In genomic region chr6:43909474-43910148, GRCh38 we compare ENCODE assay signal across 1 cellular context.
TF ChIP-seq lines count a peak whose summit lies in the region.

No MANE protein-coding gene starts in this region.

TF ChIP-seq in K562, 482 proteins besides CTCF, POLR2A, EP300 and RAD21 (continued from another document and continues in another):
- peak; percentile 88; the same call in 1 of the 2 replicates for TF ChIP-seq ARID3B (CRISPR knock-in tag; IDR thresholded peaks at IDR 0.05; ENCODE audit: borderline replicate concordance)
- no peak for TF ChIP-seq SMARCE1 (IDR thresholded peaks at IDR 0.05)
- TF ChIP-seq AFF4 (CRISPR knock-in tag; IDR thresholded peaks at IDR 0.05) = no peak
- TF ChIP-seq HDAC8 (tag; IDR thresholded peaks at IDR 0.05) = 0 out of 2 replicates have a peak, but pooled peaks have one; percentile 56
- no peak for TF ChIP-seq CBX1 (IDR thresholded peaks at IDR 0.05; ENCODE audit: low read depth)
- TF ChIP-seq SLC30A9 (CRISPR knock-in tag; IDR thresholded peaks at IDR 0.05) = no peak
- TF ChIP-seq ZNF175 (CRISPR knock-in tag; IDR thresholded peaks at IDR 0.05; ENCODE audit: low read depth) = no peak
- no peak for TF ChIP-seq LEF1 (IDR thresholded peaks at IDR 0.05)
- no peak for TF ChIP-seq ZNF77 (CRISPR knock-in tag; IDR thresholded peaks at IDR 0.05)
- TF ChIP-seq ZNF431 (CRISPR knock-in tag; IDR thresholded peaks at IDR 0.05) = no peak
- TF ChIP-seq ZBED1 (IDR thresholded peaks at IDR 0.05) = no peak
- no peak for TF ChIP-seq ZBTB1 (CRISPR knock-in tag; IDR thresholded peaks at IDR 0.05; ENCODE audit: borderline replicate concordance, low read depth)
- TF ChIP-seq NFYB (IDR thresholded peaks at IDR 0.05; ENCODE audit: extremely low read depth, insufficient read length) = no peak
- no peak for TF ChIP-seq SPI1 (IDR thresholded peaks at IDR 0.05; ENCODE audit: borderline replicate concordance, low read depth, low read length)
- no peak for TF ChIP-seq TCF7L2 (IDR thresholded peaks at IDR 0.05; ENCODE audit: low read depth, low read length)
- no peak for TF ChIP-seq SOX6 (IDR thresholded peaks at IDR 0.05)
- TF ChIP-seq TEAD4 (IDR thresholded peaks at IDR 0.05; ENCODE audit: low read length) = no peak
- TF ChIP-seq TEAD4 (CRISPR knock-in tag; IDR thresholded peaks at IDR 0.05; ENCODE audit: borderline replicate concordance) = no peak
- TF ChIP-seq C11orf30 (IDR thresholded peaks at IDR 0.05; ENCODE audit: low read depth) = no peak
- TF ChIP-seq USF1 (CRISPR knock-in tag; IDR thresholded peaks at IDR 0.05) = peak; percentile 49
- TF ChIP-seq ZNF217 (CRISPR knock-in tag; IDR thresholded peaks at IDR 0.05) = no peak
- TF ChIP-seq, protein P1, sequence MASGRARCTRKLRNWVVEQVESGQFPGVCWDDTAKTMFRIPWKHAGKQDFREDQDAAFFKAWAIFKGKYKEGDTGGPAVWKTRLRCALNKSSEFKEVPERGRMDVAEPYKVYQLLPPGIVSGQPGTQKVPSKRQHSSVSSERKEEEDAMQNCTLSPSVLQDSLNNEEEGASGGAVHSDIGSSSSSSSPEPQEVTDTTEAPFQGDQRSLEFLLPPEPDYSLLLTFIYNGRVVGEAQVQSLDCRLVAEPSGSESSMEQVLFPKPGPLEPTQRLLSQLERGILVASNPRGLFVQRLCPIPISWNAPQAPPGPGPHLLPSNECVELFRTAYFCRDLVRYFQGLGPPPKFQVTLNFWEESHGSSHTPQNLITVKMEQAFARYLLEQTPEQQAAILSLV (tag; IDR thresholded peaks at IDR 0.05) = no peak
- no peak; the same call in none of the 2 replicates for TF ChIP-seq HMG20A (CRISPR knock-in tag; conservative IDR thresholded peaks at IDR 0.05)
- no peak for TF ChIP-seq PRDM10 (IDR thresholded peaks at IDR 0.05; ENCODE audit: partially characterized antibody)
- TF ChIP-seq CSDE1 (IDR thresholded peaks at IDR 0.05) = no peak
- TF ChIP-seq PTTG1 (tag; IDR thresholded peaks at IDR 0.05; ENCODE audit: low read depth) = no peak
- TF ChIP-seq ATF7 (IDR thresholded peaks at IDR 0.05) = no peak
- no peak for TF ChIP-seq NEUROD1 (IDR thresholded peaks at IDR 0.05; ENCODE audit: borderline replicate concordance, low read depth, low read length, partially characterized antibody)
- no peak for TF ChIP-seq ZNF24 (IDR thresholded peaks at IDR 0.05)
- TF ChIP-seq, protein P2, sequence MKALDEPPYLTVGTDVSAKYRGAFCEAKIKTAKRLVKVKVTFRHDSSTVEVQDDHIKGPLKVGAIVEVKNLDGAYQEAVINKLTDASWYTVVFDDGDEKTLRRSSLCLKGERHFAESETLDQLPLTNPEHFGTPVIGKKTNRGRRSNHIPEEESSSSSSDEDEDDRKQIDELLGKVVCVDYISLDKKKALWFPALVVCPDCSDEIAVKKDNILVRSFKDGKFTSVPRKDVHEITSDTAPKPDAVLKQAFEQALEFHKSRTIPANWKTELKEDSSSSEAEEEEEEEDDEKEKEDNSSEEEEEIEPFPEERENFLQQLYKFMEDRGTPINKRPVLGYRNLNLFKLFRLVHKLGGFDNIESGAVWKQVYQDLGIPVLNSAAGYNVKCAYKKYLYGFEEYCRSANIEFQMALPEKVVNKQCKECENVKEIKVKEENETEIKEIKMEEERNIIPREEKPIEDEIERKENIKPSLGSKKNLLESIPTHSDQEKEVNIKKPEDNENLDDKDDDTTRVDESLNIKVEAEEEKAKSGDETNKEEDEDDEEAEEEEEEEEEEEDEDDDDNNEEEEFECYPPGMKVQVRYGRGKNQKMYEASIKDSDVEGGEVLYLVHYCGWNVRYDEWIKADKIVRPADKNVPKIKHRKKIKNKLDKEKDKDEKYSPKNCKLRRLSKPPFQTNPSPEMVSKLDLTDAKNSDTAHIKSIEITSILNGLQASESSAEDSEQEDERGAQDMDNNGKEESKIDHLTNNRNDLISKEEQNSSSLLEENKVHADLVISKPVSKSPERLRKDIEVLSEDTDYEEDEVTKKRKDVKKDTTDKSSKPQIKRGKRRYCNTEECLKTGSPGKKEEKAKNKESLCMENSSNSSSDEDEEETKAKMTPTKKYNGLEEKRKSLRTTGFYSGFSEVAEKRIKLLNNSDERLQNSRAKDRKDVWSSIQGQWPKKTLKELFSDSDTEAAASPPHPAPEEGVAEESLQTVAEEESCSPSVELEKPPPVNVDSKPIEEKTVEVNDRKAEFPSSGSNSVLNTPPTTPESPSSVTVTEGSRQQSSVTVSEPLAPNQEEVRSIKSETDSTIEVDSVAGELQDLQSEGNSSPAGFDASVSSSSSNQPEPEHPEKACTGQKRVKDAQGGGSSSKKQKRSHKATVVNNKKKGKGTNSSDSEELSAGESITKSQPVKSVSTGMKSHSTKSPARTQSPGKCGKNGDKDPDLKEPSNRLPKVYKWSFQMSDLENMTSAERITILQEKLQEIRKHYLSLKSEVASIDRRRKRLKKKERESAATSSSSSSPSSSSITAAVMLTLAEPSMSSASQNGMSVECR (CRISPR knock-in tag; IDR thresholded peaks at IDR 0.05) = no peak
- TF ChIP-seq E2F8 (IDR thresholded peaks at IDR 0.05; ENCODE audit: low read depth, partially characterized antibody) = no peak
- no peak for TF ChIP-seq MCM3 (IDR thresholded peaks at IDR 0.05)
- TF ChIP-seq ZFX (CRISPR knock-in tag; IDR thresholded peaks at IDR 0.05) = 0 out of 2 replicates have a peak, but pooled peaks have one; percentile 32
- no peak for TF ChIP-seq MAFK (IDR thresholded peaks at IDR 0.05; ENCODE audit: low read length)
- 0 out of 2 replicates have a peak, but pooled peaks have one; percentile 20 for TF ChIP-seq GABPB2 (CRISPR knock-in tag; conservative IDR thresholded peaks at IDR 0.05)
- no peak for TF ChIP-seq ZNF140 (CRISPR knock-in tag; IDR thresholded peaks at IDR 0.05)
- TF ChIP-seq, protein P3, sequence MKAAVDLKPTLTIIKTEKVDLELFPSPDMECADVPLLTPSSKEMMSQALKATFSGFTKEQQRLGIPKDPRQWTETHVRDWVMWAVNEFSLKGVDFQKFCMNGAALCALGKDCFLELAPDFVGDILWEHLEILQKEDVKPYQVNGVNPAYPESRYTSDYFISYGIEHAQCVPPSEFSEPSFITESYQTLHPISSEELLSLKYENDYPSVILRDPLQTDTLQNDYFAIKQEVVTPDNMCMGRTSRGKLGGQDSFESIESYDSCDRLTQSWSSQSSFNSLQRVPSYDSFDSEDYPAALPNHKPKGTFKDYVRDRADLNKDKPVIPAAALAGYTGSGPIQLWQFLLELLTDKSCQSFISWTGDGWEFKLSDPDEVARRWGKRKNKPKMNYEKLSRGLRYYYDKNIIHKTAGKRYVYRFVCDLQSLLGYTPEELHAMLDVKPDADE (conservative IDR thresholded peaks at IDR 0.05; ENCODE audit: control insufficient read depth, low read depth, low read length) = no peak
- TF ChIP-seq, protein P4, sequence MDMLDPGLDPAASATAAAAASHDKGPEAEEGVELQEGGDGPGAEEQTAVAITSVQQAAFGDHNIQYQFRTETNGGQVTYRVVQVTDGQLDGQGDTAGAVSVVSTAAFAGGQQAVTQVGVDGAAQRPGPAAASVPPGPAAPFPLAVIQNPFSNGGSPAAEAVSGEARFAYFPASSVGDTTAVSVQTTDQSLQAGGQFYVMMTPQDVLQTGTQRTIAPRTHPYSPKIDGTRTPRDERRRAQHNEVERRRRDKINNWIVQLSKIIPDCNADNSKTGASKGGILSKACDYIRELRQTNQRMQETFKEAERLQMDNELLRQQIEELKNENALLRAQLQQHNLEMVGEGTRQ (CRISPR knock-in tag; IDR thresholded peaks at IDR 0.05) = peak; percentile 36
- no peak for TF ChIP-seq POLR2B (IDR thresholded peaks at IDR 0.05; ENCODE audit: low read depth, partially characterized antibody)
- no peak; the same call in 1 of the 2 replicates for TF ChIP-seq NR2F6 (CRISPR knock-in tag; IDR thresholded peaks at IDR 0.05)
- no peak for TF ChIP-seq SRSF1 (IDR thresholded peaks at IDR 0.05; ENCODE audit: low read depth, low read length)
